Comparison of ENCODE assay signal across 17 cellular contexts in genomic region chr5:145360936-145361335, GRCh38.
A peak's percentile ranks its signal among the peaks of the same experiment; 100 is the strongest.
DNase-seq lines count a peak whose midpoint lies in the region; ATAC-seq, FAIRE-seq and TF ChIP-seq lines count a peak whose summit lies in the region.
"Had no signal": no experiment of that assay in that cellular context is flagged by ENCODE, and none has a peak within 500 bp of the region (broad histone marks: within the 10 kb centered on the region; RNA-seq: fewer than 3 reads in every experiment).

No MANE protein-coding gene starts in this region.

- H4K20me1 ChIP-seq in astrocyte (ENCODE audit: insufficient read depth, low read length): no peaks in the 10 kb centered on the region

- peaks cover 52% of the 10 kb centered on the region for H3K4me1 ChIP-seq in ACC112 (ENCODE audit: control insufficient read depth, insufficient read depth, low read length, unreplicated experiment)
- H3K4me1 ChIP-seq in astrocyte (ENCODE audit: insufficient read depth, low read length): peaks cover 17% of the 10 kb centered on the region
- H3K4me1 ChIP-seq: Peyer's patch had no signal

- DNase-seq in HFFc6 (no peak), astrocyte (ENCODE audit: low read depth) (no peak), fibroblast of the aortic adventitia (ENCODE audit: low read depth) (peak; percentile 64), cerebellar cortex (ENCODE audit: low spot score) (no peak), NCI-H187 treated with DMSO at 0.1 percent for 48 hours (lab: John Stamatoyannopoulos, UW) (no peak), substantia nigra (lab: John Stamatoyannopoulos, UW) (no peak)
- DNase-seq: MG63, NCI-H1105, NCI-H1694 treated with DMSO at 0.1 percent for 48 hours, NCI-H524, Peyer's patch, SHP77 treated with DMSO at 0.1 percent for 48 hours had no signal

- H3K27me3 Mint-ChIP-seq in HFFc6 (ENCODE audit: insufficient read depth) (no peaks in the 10 kb centered on the region; the same call in 1 of the 2 replicates), astrocyte (ENCODE audit: low read depth, unreplicated experiment) (no peaks in the 10 kb centered on the region)

- peaks cover 91% of the 10 kb centered on the region for H3K4me1 Mint-ChIP-seq in HFFc6 (ENCODE audit: low read depth)
- H3K4me1 Mint-ChIP-seq in astrocyte (ENCODE audit: low read depth, unreplicated experiment): peaks cover 30% of the 10 kb centered on the region

- H3K79me2 ChIP-seq in ACC112 (ENCODE audit: control insufficient read depth, insufficient read depth, low read length, unreplicated experiment) (no peaks in the 10 kb centered on the region), astrocyte (ENCODE audit: insufficient read depth, low read length) (no peaks in the 10 kb centered on the region)

- 0 out of 2 replicates have a peak overlapping the region, but pooled peaks have one; percentile 32 for H3K4me3 Mint-ChIP-seq in HFFc6
- H3K4me3 Mint-ChIP-seq in astrocyte (ENCODE audit: unreplicated experiment): no peak overlapping the region

- TF ChIP-seq CTCF in HFFc6 (IDR thresholded peaks at IDR 0.05) (no peak), astrocyte (IDR thresholded peaks at IDR 0.05; ENCODE audit: insufficient read depth, low read depth, low read length) (no peak), fibroblast of the aortic adventitia (IDR thresholded peaks at IDR 0.05; ENCODE audit: insufficient read depth, low read length) (no peak)

- H2AFZ ChIP-seq in ACC112 (ENCODE audit: low read length, unreplicated experiment): peak overlapping the region; percentile 36
- H2AFZ ChIP-seq in astrocyte (ENCODE audit: low read depth, low read length): no peak overlapping the region

- H3K27ac ChIP-seq in ACC112 (ENCODE audit: low read depth, low read length) (peak overlapping the region; percentile 83; the same call in 1 of the 2 replicates), astrocyte (ENCODE audit: low read depth, low read length) (peak overlapping the region; percentile 55), substantia nigra (ENCODE audit: low read depth, low read length, poor library complexity, severe bottlenecking) (no peak overlapping the region)
- H3K27ac ChIP-seq: 22Rv1, C4-2B, Peyer's patch had no signal

- ATAC-seq in HG02870 (IDR thresholded peaks at IDR 0.05; ENCODE audit: unreplicated experiment): no peak

- FAIRE-seq in astrocyte (lab: Jason Lieb, UNC): no peak
- FAIRE-seq: GM12891 had no signal

- no peaks in the 10 kb centered on the region for H3K27me3 ChIP-seq in ACC112 (ENCODE audit: insufficient read depth, low read length)
- no peaks in the 10 kb centered on the region for H3K27me3 ChIP-seq in astrocyte (ENCODE audit: insufficient read depth, low read length)
- H3K27me3 ChIP-seq: MG63, Peyer's patch had no signal

- H3K9ac ChIP-seq in astrocyte (ENCODE audit: low read length): peak overlapping the region; percentile 10

- H3K9me3 ChIP-seq in astrocyte (ENCODE audit: insufficient read depth, low read depth, low read length): no peaks in the 10 kb centered on the region
- H3K9me3 ChIP-seq: Peyer's patch had no signal

- H3K4me3 ChIP-seq in ACC112 (ENCODE audit: low read depth, low read length) (no peak overlapping the region), astrocyte (ENCODE audit: insufficient read depth, low read depth, low read length) (no peak overlapping the region), fibroblast of the aortic adventitia (ENCODE audit: low read depth, low read length) (no peak overlapping the region)
- H3K4me3 ChIP-seq: MG63, Peyer's patch had no signal

- peak overlapping the region; percentile 90 for H3K27ac Mint-ChIP-seq in HFFc6
- peak overlapping the region; percentile 79 for H3K27ac Mint-ChIP-seq in astrocyte (ENCODE audit: unreplicated experiment)

- H3K36me3 Mint-ChIP-seq in HFFc6 (ENCODE audit: low read depth): peaks cover 47% of the 10 kb centered on the region
- H3K36me3 Mint-ChIP-seq in astrocyte (ENCODE audit: low read depth, unreplicated experiment): no peaks in the 10 kb centered on the region

- H3K9me3 Mint-ChIP-seq in HFFc6: peaks cover 17% of the 10 kb centered on the region
- peaks cover 4% of the 10 kb centered on the region for H3K9me3 Mint-ChIP-seq in astrocyte (ENCODE audit: unreplicated experiment)

- H3K36me3 ChIP-seq in ACC112 (ENCODE audit: insufficient read depth, low read length): no peaks in the 10 kb centered on the region; the same call in none of the 2 replicates
- H3K36me3 ChIP-seq in astrocyte (ENCODE audit: insufficient read depth, low read length): no peaks in the 10 kb centered on the region
- H3K36me3 ChIP-seq: MG63, Peyer's patch had no signal

- peak overlapping the region; percentile 45 for H3K4me2 ChIP-seq in astrocyte (ENCODE audit: low read length)
